Comparison of ENCODE assay signal across 12 cellular contexts in genomic region chr22:19806213-19807160, GRCh38. TPM values are rescaled to one million over a fixed set of nuclear protein-coding genes. Genes with fewer than 3 reads are reported as not detected.
DNase-seq lines count a peak whose midpoint lies in the region; ATAC-seq, FAIRE-seq and TF ChIP-seq lines count a peak whose summit lies in the region.
"Had no signal": no experiment of that assay in that cellular context is flagged by ENCODE, and none has a peak within 500 bp of the region (broad histone marks: within the 10 kb centered on the region; RNA-seq: fewer than 3 reads in every experiment).

No MANE protein-coding gene starts in this region.

- TF ChIP-seq CTCF in H1 (IDR thresholded peaks at IDR 0.05; ENCODE audit: control extremely low read depth in 1 of 3, insufficient read depth in 1 of 3, low read depth in 1 of 3, low read length in 3 of 3) (no peak), retinal pigment epithelial cell (conservative IDR thresholded peaks at IDR 0.05; ENCODE audit: low read depth, low read length) (no peak)

- no peaks in the 10 kb centered on the region for H3K79me2 ChIP-seq in H1 (ENCODE audit: control insufficient read depth in 1 of 2, insufficient read depth in 2 of 2, low read length in 2 of 2)

- no peak overlapping the region for H3K14ac ChIP-seq in H1 (ENCODE audit: insufficient read length)

- DNase-seq in NCI-H1105 treated with DMSO at 0.1 percent for 48 hours (lab: John Stamatoyannopoulos, UW) (peak; percentile 53), NCI-H1105 (lab: John Stamatoyannopoulos, UW) (no peak), NCI-H2227 (lab: John Stamatoyannopoulos, UW; ENCODE audit: unreplicated experiment) (peak; percentile 20), H1 (ENCODE audit: low read depth in 1 of 2, low spot score in 2 of 2) (no peak), retinal pigment epithelial cell (ENCODE audit: low read depth) (peak; percentile 20), RCC 7860 (ENCODE audit: low spot score) (no peak), amniotic stem cell (lab: John Stamatoyannopoulos, UW) (no peak)

- H3K27ac ChIP-seq in H1 (ENCODE audit: low read depth, low read length) = no peak overlapping the region
- H3K27ac ChIP-seq: heart right ventricle, KMS-11 had no signal

- TF ChIP-seq EP300 in H1 (IDR thresholded peaks at IDR 0.05; ENCODE audit: borderline replicate concordance in 1 of 2, low read depth in 2 of 2, low read length in 2 of 2) = no peak

- FAIRE-seq in H1 (lab: Jason Lieb, UNC) (no peak), RCC 7860 (lab: Jason Lieb, UNC) (no peak)
- FAIRE-seq: GM18507, TTC549 had no signal

- ATAC-seq in HG02798 (IDR thresholded peaks at IDR 0.05; ENCODE audit: poor library complexity, unreplicated experiment) = no peak
- ATAC-seq: heart right ventricle had no signal

- no peak overlapping the region for H2BK120ac ChIP-seq in H1 (replicated peaks; ENCODE audit: low read depth, low read length)

- H2BK15ac ChIP-seq in H1 (ENCODE audit: low read length) = no peak overlapping the region

- no peak for TF ChIP-seq POLR2A in H1 (IDR thresholded peaks at IDR 0.05; ENCODE audit: control extremely low read depth in 1 of 2, low read depth in 2 of 2, low read length in 2 of 2)

- no peak overlapping the region for H3K18ac ChIP-seq in H1 (ENCODE audit: extremely low read depth, low read length)

- no peaks in the 10 kb centered on the region for H3K79me1 ChIP-seq in H1 (ENCODE audit: low read depth, low read length)

- no peak overlapping the region for H4K91ac ChIP-seq in H1 (replicated peaks; ENCODE audit: insufficient read length, low read length)

- H3K36me3 ChIP-seq in H1 (ENCODE audit: control insufficient read depth in 2 of 4, insufficient read depth in 4 of 4, low read length in 3 of 4) = no peaks in the 10 kb centered on the region
- H3K36me3 ChIP-seq: heart right ventricle had no signal

- H3K23me2 ChIP-seq in H1 (ENCODE audit: low read depth, low read length) = no peaks in the 10 kb centered on the region

- 0 out of 2 replicates have a peak overlapping the region, but pooled peaks have one; percentile 44 for H2BK5ac ChIP-seq in H1 (ENCODE audit: low read depth, low read length)

- H4K8ac ChIP-seq in H1 (ENCODE audit: extremely low read depth, insufficient read depth, low read length) = peak overlapping the region; percentile 82; the same call in 1 of the 2 replicates

- H3K9ac ChIP-seq in H1 (replicated peaks in 1 of 4; ENCODE audit: extremely low read depth in 1 of 4, low read depth in 3 of 4, low read length in 3 of 4) = no peak overlapping the region
- H3K9ac ChIP-seq: KMS-11 had no signal

- H3K56ac ChIP-seq in H1 (replicated peaks; ENCODE audit: insufficient read length, low read depth, low read length) = no peak overlapping the region

- H3K4me1 ChIP-seq in H1 (replicated peaks in 1 of 4; ENCODE audit: control insufficient read depth in 3 of 4, insufficient read depth in 4 of 4, low read length in 3 of 4) = no peaks in the 10 kb centered on the region; a peak in 1 of 7 replicates

- POLR2A ChIA-PET in H1 (lab: Charles Lee; ENCODE audit: partially characterized antibody) = no interaction called here

- H3K9me3 ChIP-seq in H1 (ENCODE audit: insufficient read depth in 2 of 2, low read depth in 1 of 2, low read length in 1 of 2) = no peaks in the 10 kb centered on the region
- H3K9me3 ChIP-seq: heart right ventricle had no signal

- no peaks in the 10 kb centered on the region for H3K27me3 ChIP-seq in H1 (replicated peaks in 1 of 4; ENCODE audit: control insufficient read depth in 3 of 4, extremely low read depth in 1 of 4, insufficient read depth in 3 of 4, low read length in 3 of 4)
- H3K27me3 ChIP-seq: heart right ventricle had no signal

- no peak overlapping the region for H4K5ac ChIP-seq in H1 (ENCODE audit: insufficient read length, low read depth, low read length)

- H2BK12ac ChIP-seq in H1 (ENCODE audit: low read depth, low read length) = no peak overlapping the region

- CTCF ChIA-PET in H1 (lab: Charles Lee; ENCODE audit: partially characterized antibody) = interaction anchor here (0.8 to 2.4 kb wide), 7 partner anchors 11 to 168 kb away, joined by 3 to 8 read pairs (median 3); no protein-coding TSS in a partner anchor

- H2BK20ac ChIP-seq in H1 (ENCODE audit: low read length) = no peak overlapping the region

- H3K4ac ChIP-seq in H1 (replicated peaks; ENCODE audit: insufficient read length, low read depth, low read length) = no peak overlapping the region

- H3K4me3 ChIP-seq in H1 (ENCODE audit: extremely low read depth in 1 of 4, insufficient read depth in 2 of 4, low read depth in 3 of 4, low read length in 4 of 4) (no peak overlapping the region), retinal pigment epithelial cell (ENCODE audit: low read length) (no peak overlapping the region)
- H3K4me3 ChIP-seq: heart right ventricle had no signal

- H3K23ac ChIP-seq in H1 (ENCODE audit: insufficient read length) = no peak overlapping the region

- H2AK5ac ChIP-seq in H1 (ENCODE audit: low read depth, low read length) = no peak overlapping the region

- H2AFZ ChIP-seq in H1 (ENCODE audit: low read length) = no peak overlapping the region

- TF ChIP-seq RAD21 in H1 (IDR thresholded peaks at IDR 0.05 in 1 of 2, conservative IDR thresholded peaks at IDR 0.05 in 1 of 2; ENCODE audit: low read depth in 2 of 2, low read length in 2 of 2) = no peak

- WGBS in H1 (ENCODE audit: extremely low coverage in 1 of 2, insufficient coverage in 1 of 2, insufficient read length in 1 of 2, insufficient replicate concordance in 2 of 2, low coverage in 1 of 2, low lambda C conversion rate in 2 of 2, missing lambda C conversion rate in 1 of 2), 2 experiments = 86% methylated on average over 37 of the region's 38 CpGs; no CpG with 5 or more reads in 1 of the 2 experiments

- peaks cover 0 to 2% of the 10 kb centered on the region in 2 experiments for H4K20me1 ChIP-seq in H1 (replicated peaks in 1 of 2; ENCODE audit: control insufficient read depth in 1 of 2, insufficient read depth in 2 of 2, low read length in 2 of 2)

- no peak overlapping the region for H3K4me2 ChIP-seq in H1 (ENCODE audit: insufficient read depth in 1 of 2, low read depth in 2 of 2, low read length in 2 of 2)
- H3K4me2 ChIP-seq: KMS-11 had no signal

TF ChIP-seq in H1, 55 proteins besides CTCF, POLR2A, EP300 and RAD21 (continues in another document):
- TF ChIP-seq BACH1 (IDR thresholded peaks at IDR 0.05; ENCODE audit: low read length) (no peak), HDAC6 (IDR thresholded peaks at IDR 0.05; ENCODE audit: low read depth, low read length) (no peak), CHD2 (IDR thresholded peaks at IDR 0.05; ENCODE audit: low read length) (no peak), JUND (IDR thresholded peaks at IDR 0.05; ENCODE audit: low read length) (no peak), EZH2 (IDR thresholded peaks at IDR 0.05; ENCODE audit: low read depth, low read length, severe bottlenecking) (no peak), YY1 (IDR thresholded peaks at IDR 0.05; ENCODE audit: low read depth, low read length) (no peak), TAF7 (optimal IDR thresholded peaks at IDR 0.05; ENCODE audit: borderline replicate concordance, low read depth, low read length) (no peak)

RNA-seq across cellular contexts. Expression of gene TBX1, which starts 45.9 kb away (rescaled TPM):
- 0.28 and 0.38 TPM in 2 replicates for total RNA-seq in H1 (2021; fragmentation: NEBNext Ultra II Directional; extraction: Animal tissue kit (Norgen Biotek cat#: 25700))
- not detected in 2 replicates for polyA plus RNA-seq in H1 (2011; rRNA removed)
- not detected for polyA plus RNA-seq in H1 (2011; cell fraction: cytosol; rRNA removed)
- not detected for polyA plus RNA-seq in H1 (2011; cell fraction: nucleus; rRNA removed)
- not detected in 4 replicates for polyA plus RNA-seq in H1 (2012, experiment 1 of 2)
- polyA plus RNA-seq in H1 (2012, experiment 2 of 2) = 0.10 TPM
- polyA plus RNA-seq in H1 (2013, experiment 1 of 2) = 0.14 TPM
- polyA plus RNA-seq in H1 (2013, experiment 2 of 2) = 0.09 TPM
- not detected in 2 replicates for polyA minus RNA-seq in H1 (2011; rRNA and poly(A)+ RNA removed)
- not detected for polyA minus RNA-seq in H1 (2011; cell fraction: cytosol; rRNA and poly(A)+ RNA removed)
- not detected for polyA minus RNA-seq in H1 (2011; cell fraction: nucleus; rRNA and poly(A)+ RNA removed)

RNA-seq across cellular contexts. Expression of gene GNB1L, which starts 48.2 kb away (rescaled TPM):
- 14.3 and 15.6 TPM in 2 replicates for total RNA-seq in H1 (2021; fragmentation: NEBNext Ultra II Directional; extraction: Animal tissue kit (Norgen Biotek cat#: 25700))
- 14.0 and 23.2 TPM in 2 replicates for polyA plus RNA-seq in H1 (2011; rRNA removed)
- 17.3 TPM for polyA plus RNA-seq in H1 (2011; cell fraction: cytosol; rRNA removed)
- polyA plus RNA-seq in H1 (2011; cell fraction: nucleus; rRNA removed) = 21.9 TPM
- 9.1 to 18.9 TPM (median 16.9 TPM) in 4 replicates for polyA plus RNA-seq in H1 (2012, experiment 1 of 2)
- 14.8 TPM for polyA plus RNA-seq in H1 (2012, experiment 2 of 2)
- 5.8 TPM for polyA plus RNA-seq in H1 (2013, experiment 1 of 2)
- 5.3 TPM for polyA plus RNA-seq in H1 (2013, experiment 2 of 2)
- 3.8 and 4.5 TPM in 2 replicates for polyA minus RNA-seq in H1 (2011; rRNA and poly(A)+ RNA removed)
- polyA minus RNA-seq in H1 (2011; cell fraction: cytosol; rRNA and poly(A)+ RNA removed) = 6.1 TPM
- 5.6 TPM for polyA minus RNA-seq in H1 (2011; cell fraction: nucleus; rRNA and poly(A)+ RNA removed)

RNA-seq across cellular contexts. Expression of gene RTL10, which starts 48.2 kb away (rescaled TPM):
- total RNA-seq in H1 (2021; fragmentation: NEBNext Ultra II Directional; extraction: Animal tissue kit (Norgen Biotek cat#: 25700)) = 16.1 and 18.8 TPM in 2 replicates
- polyA plus RNA-seq in H1 (2011; rRNA removed) = 11.5 and 15.5 TPM in 2 replicates
- polyA plus RNA-seq in H1 (2011; cell fraction: cytosol; rRNA removed) = 9.8 TPM
- 21.7 TPM for polyA plus RNA-seq in H1 (2011; cell fraction: nucleus; rRNA removed)
- polyA plus RNA-seq in H1 (2012, experiment 1 of 2) = 9.6 to 13.3 TPM (median 12.3 TPM) in 4 replicates
- 9.3 TPM for polyA plus RNA-seq in H1 (2012, experiment 2 of 2)
- polyA plus RNA-seq in H1 (2013, experiment 1 of 2) = 7.9 TPM
- 7.7 TPM for polyA plus RNA-seq in H1 (2013, experiment 2 of 2)
- 32.1 and 33.6 TPM in 2 replicates for polyA minus RNA-seq in H1 (2011; rRNA and poly(A)+ RNA removed)
- polyA minus RNA-seq in H1 (2011; cell fraction: cytosol; rRNA and poly(A)+ RNA removed) = 10.3 TPM
- polyA minus RNA-seq in H1 (2011; cell fraction: nucleus; rRNA and poly(A)+ RNA removed) = 21.5 TPM

Comparison
In these comparisons a context has a peak if more than half of its experiments do, and no peak if none do; other contexts are left out.
1. DNase-seq: peak in NCI-H1105 treated with DMSO at 0.1 percent for 48 hours (single experiment), NCI-H2227 (single experiment) and retinal pigment epithelial cell (single experiment); none in NCI-H1105 (single experiment), H1 (0 of 2), RCC 7860 (single experiment) and amniotic stem cell (single experiment).